In genomic region chr17:17150450-17150804, GRCh38 we compare ENCODE assay signal across 11 cellular contexts. TPM values are rescaled to one million over a fixed set of nuclear protein-coding genes. Genes with fewer than 3 reads are reported as not detected.
A peak's percentile ranks its signal among the peaks of the same experiment; 100 is the strongest.
DNase-seq lines count a peak whose midpoint lies in the region; ATAC-seq and TF ChIP-seq lines count a peak whose summit lies in the region.
"Had no signal": no experiment of that assay in that cellular context is flagged by ENCODE, and none has a peak within 500 bp of the region (broad histone marks: within the 10 kb centered on the region; RNA-seq: fewer than 3 reads in every experiment).

No MANE protein-coding gene starts in this region.

- TF ChIP-seq CTCF in CD4-positive, alpha-beta T cell (IDR thresholded peaks at IDR 0.05), result no peak
- TF ChIP-seq CTCF in GM20000 (IDR thresholded peaks at IDR 0.05; ENCODE audit: extremely low read depth, missing control alignments), result no peak

- no peaks in the 10 kb centered on the region for H3K9me3 ChIP-seq in CD4-positive, alpha-beta T cell (ENCODE audit: control insufficient read depth, low read length)
- H3K9me3 ChIP-seq: right lobe of liver had no signal

- ATAC-seq in CD4-positive, alpha-beta T cell (ENCODE audit: poor library complexity), result no peak
- ATAC-seq in HG03354 (IDR thresholded peaks at IDR 0.05; ENCODE audit: poor library complexity, severe bottlenecking, unreplicated experiment), result no peak
- ATAC-seq: right lobe of liver had no signal

- H3K9me3 Mint-ChIP-seq in CD4-positive, alpha-beta T cell, result no peaks in the 10 kb centered on the region
- no peaks in the 10 kb centered on the region for H3K9me3 Mint-ChIP-seq in activated T-helper 2 cell treated with anti-CD3 and anti-CD28 coated beads, Interferon-gamma antibody, Interleukin-2, Interleukin-4, amounts not matched to agents 10 μg/mL and 5 μg/mL and 100 μg/mL, durations not matched to agents 14 hours and 24 hours and 36 hours

- no peaks in the 10 kb centered on the region for H3K27me3 ChIP-seq in CD4-positive, alpha-beta T cell (ENCODE audit: control insufficient read depth, insufficient read depth, low read length)
- H3K27me3 ChIP-seq: right lobe of liver had no signal

- DNase-seq in CD4-positive, alpha-beta T cell, result no peak
- DNase-seq in GM20000 (ENCODE audit: low spot score), result peak; percentile 65
- no peak for DNase-seq in activated T-helper 2 cell treated with anti-CD3 and anti-CD28 coated beads, Interferon-gamma antibody, Interleukin-2, Interleukin-4, amounts not matched to agents 10 μg/mL and 5 μg/mL and 100 μg/mL, durations not matched to agents 14 hours and 24 hours and 36 hours (ENCODE audit: low spot score)
- DNase-seq in pons (ENCODE audit: low spot score), result peak; percentile 26
- DNase-seq in stimulated activated CD4-positive, alpha-beta T cell treated with anti-CD3 and anti-CD28 coated beads, Interleukin-4, amount 100 ng/mL, for 4 hours, result no peak
- DNase-seq in NCI-H1092 treated with DMSO at 0.1 percent for 48 hours (lab: John Stamatoyannopoulos, UW), result no peak
- DNase-seq: cortex of kidney, Karpas-422, OCI-M1, right lobe of liver had no signal

- no peaks in the 10 kb centered on the region for H3K27me3 Mint-ChIP-seq in CD4-positive, alpha-beta T cell
- H3K27me3 Mint-ChIP-seq in activated T-helper 2 cell treated with anti-CD3 and anti-CD28 coated beads, Interferon-gamma antibody, Interleukin-2, Interleukin-4, amounts not matched to agents 10 μg/mL and 5 μg/mL and 100 μg/mL, durations not matched to agents 14 hours and 24 hours and 36 hours (ENCODE audit: low read depth), result no peaks in the 10 kb centered on the region

- H3K27ac Mint-ChIP-seq in CD4-positive, alpha-beta T cell, result peak overlapping the region; percentile 52
- H3K27ac Mint-ChIP-seq in activated T-helper 2 cell treated with anti-CD3 and anti-CD28 coated beads, Interferon-gamma antibody, Interleukin-2, Interleukin-4, amounts not matched to agents 10 μg/mL and 5 μg/mL and 100 μg/mL, durations not matched to agents 14 hours and 24 hours and 36 hours, result peak overlapping the region; percentile 60

- no peak overlapping the region for H3K4me3 Mint-ChIP-seq in CD4-positive, alpha-beta T cell
- H3K4me3 Mint-ChIP-seq in activated T-helper 2 cell treated with anti-CD3 and anti-CD28 coated beads, Interferon-gamma antibody, Interleukin-2, Interleukin-4, amounts not matched to agents 10 μg/mL and 5 μg/mL and 100 μg/mL, durations not matched to agents 14 hours and 24 hours and 36 hours (ENCODE audit: low read depth), result no peak overlapping the region

- no peak overlapping the region for H3K27ac ChIP-seq in CD4-positive, alpha-beta T cell (ENCODE audit: low read depth, low read length)

- H3K4me1 Mint-ChIP-seq in CD4-positive, alpha-beta T cell (ENCODE audit: low read depth), result peaks cover 43% of the 10 kb centered on the region
- peaks cover 37% of the 10 kb centered on the region for H3K4me1 Mint-ChIP-seq in activated T-helper 2 cell treated with anti-CD3 and anti-CD28 coated beads, Interferon-gamma antibody, Interleukin-2, Interleukin-4, amounts not matched to agents 10 μg/mL and 5 μg/mL and 100 μg/mL, durations not matched to agents 14 hours and 24 hours and 36 hours (ENCODE audit: low read depth)

- CTCF ChIA-PET in CD4-positive, alpha-beta T cell (lab: Charles Lee), result interaction anchor here (0.6 kb wide), 1 partner anchor 940 kb away, joined by 4 read pairs; no protein-coding TSS in a partner anchor

- H3K36me3 Mint-ChIP-seq in CD4-positive, alpha-beta T cell (ENCODE audit: low read depth), result peaks cover 94% of the 10 kb centered on the region
- peaks cover 67% of the 10 kb centered on the region for H3K36me3 Mint-ChIP-seq in activated T-helper 2 cell treated with anti-CD3 and anti-CD28 coated beads, Interferon-gamma antibody, Interleukin-2, Interleukin-4, amounts not matched to agents 10 μg/mL and 5 μg/mL and 100 μg/mL, durations not matched to agents 14 hours and 24 hours and 36 hours (ENCODE audit: low read depth)

- POLR2A ChIA-PET in CD4-positive, alpha-beta T cell (lab: Charles Lee), result no interaction called here

- intact Hi-C loops in CD4-positive, alpha-beta T cell (cut with DNase I, micrococcal nuclease), result loop anchor here (5.0 to 10.0 kb wide), 2 partner anchors 54 to 57 kb away; partner anchors contain the start of gene PLD6 (in 2 of the 2)
- intact Hi-C loops in activated T-helper 2 cell treated with anti-CD3 and anti-CD28 coated beads, Interferon-gamma antibody, Interleukin-2, Interleukin-4, amounts not matched to agents 10 μg/mL and 5 μg/mL and 100 μg/mL, durations not matched to agents 14 hours and 24 hours and 36 hours (cut with micrococcal nuclease), result loop anchor here (2.0 to 5.0 kb wide), 2 partner anchors 28 to 87 kb away; partner anchors contain the start of gene FLCN

RNA-seq across cellular contexts. Expression of gene PLD6, which starts 55.7 kb away (rescaled TPM):
- total RNA-seq in CD4-positive, alpha-beta T cell, result 1 to 10 TPM; 7.1 to 7.5 TPM
- 8.5 and 9.1 TPM in 2 replicates for total RNA-seq in activated T-helper 2 cell treated with anti-CD3 and anti-CD28 coated beads, Interferon-gamma antibody, Interleukin-2, Interleukin-4, amounts not matched to agents 10 μg/mL and 5 μg/mL and 100 μg/mL, durations not matched to agents 14 hours and 24 hours and 36 hours

Comparison
In these comparisons a context has a peak if more than half of its experiments do, and no peak if none do; other contexts are left out.
1. DNase-seq: peak in GM20000 (single experiment) and pons (single experiment); none in CD4-positive, alpha-beta T cell (0 of 10), activated T-helper 2 cell treated with anti-CD3 and anti-CD28 coated beads, Interferon-gamma antibody, Interleukin-2, Interleukin-4, amounts not matched to agents 10 μg/mL and 5 μg/mL and 100 μg/mL, durations not matched to agents 14 hours and 24 hours and 36 hours (single experiment), stimulated activated CD4-positive, alpha-beta T cell treated with anti-CD3 and anti-CD28 coated beads, Interleukin-4, amount 100 ng/mL, for 4 hours (0 of 2) and NCI-H1092 treated with DMSO at 0.1 percent for 48 hours (single experiment).